Comparison of ENCODE assay signal across 3 cellular contexts in the genomic region with DNA sequence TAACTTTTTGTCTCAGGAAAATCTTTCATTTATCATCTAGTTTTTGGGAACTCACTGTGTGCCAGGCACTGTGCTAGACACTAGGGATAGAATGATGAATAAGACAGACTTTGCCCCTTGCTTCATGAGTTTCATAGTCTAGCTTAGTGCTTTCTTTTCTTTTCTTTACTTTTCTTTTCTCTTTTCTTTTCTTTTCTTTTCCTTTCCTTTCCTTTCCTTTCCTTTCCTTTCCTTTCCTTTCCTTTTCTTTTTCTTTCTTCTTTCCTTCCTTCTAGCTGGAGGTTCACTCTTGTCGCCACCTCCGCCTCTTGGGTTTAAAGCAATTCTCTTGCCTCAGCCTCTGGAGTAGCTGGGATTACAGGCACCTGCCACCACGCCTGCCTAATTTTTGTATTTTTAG.
"Had no signal": no experiment of that assay in that cellular context is flagged by ENCODE, and none has a peak within 500 bp of the region (broad histone marks: within the 10 kb centered on the region; RNA-seq: fewer than 3 reads in every experiment).

No MANE protein-coding gene starts in this region.

- H3K4me3 ChIP-seq: GM12878 had no signal

- DNase-seq: GDM1, GF-D8 had no signal
